In genomic region chr15:40283615-40284306, GRCh38 we compare ENCODE assay signal across 16 cellular contexts. TPM values are rescaled to one million over a fixed set of nuclear protein-coding genes. Genes with fewer than 3 reads are reported as not detected.
A peak's percentile ranks its signal among the peaks of the same experiment; 100 is the strongest.
DNase-seq lines count a peak whose midpoint lies in the region; ATAC-seq, FAIRE-seq and TF ChIP-seq lines count a peak whose summit lies in the region.
"Had no signal": no experiment of that assay in that cellular context is flagged by ENCODE, and none has a peak within 500 bp of the region (broad histone marks: within the 10 kb centered on the region; RNA-seq: fewer than 3 reads in every experiment).

No MANE protein-coding gene starts in this region.

- H3K27me3 Mint-ChIP-seq in activated CD8-positive, alpha-beta T cell treated with anti-CD3 and anti-CD28 coated beads for 36 hours: peaks cover 20% of the 10 kb centered on the region
- peaks cover 36% of the 10 kb centered on the region for H3K27me3 Mint-ChIP-seq in activated CD8-positive, alpha-beta T cell treated with anti-CD3 and anti-CD28 coated beads, Interleukin-2, amount 10 ng/mL, durations not matched to agents 7 days and 5 days (ENCODE audit: low read depth)
- peaks cover 41% of the 10 kb centered on the region for H3K27me3 Mint-ChIP-seq in neural progenitor cell (ENCODE audit: insufficient read depth, low read depth)

- no peak overlapping the region for H2AK5ac ChIP-seq in H1 (ENCODE audit: low read depth, low read length)

- H4K91ac ChIP-seq in H1 (replicated peaks; ENCODE audit: insufficient read length, low read length): no peak overlapping the region

- peak overlapping the region; percentile 49; the same call in 1 of the 2 replicates for H2AFZ ChIP-seq in H1 (ENCODE audit: low read length)
- H2AFZ ChIP-seq in neural progenitor cell (replicated peaks): no peak overlapping the region

- H3K56ac ChIP-seq in H1 (replicated peaks; ENCODE audit: insufficient read length, low read depth, low read length): no peak overlapping the region

- no peaks in the 10 kb centered on the region; the same call in 1 of the 2 replicates for H3K79me1 ChIP-seq in H1 (ENCODE audit: low read depth, low read length)

- 13% methylated on average over 33 of the region's 33 CpGs for WGBS in HUES64
- WGBS in H1 (ENCODE audit: extremely low coverage in 1 of 2, insufficient coverage in 1 of 2, insufficient read length in 1 of 2, insufficient replicate concordance in 2 of 2, low coverage in 1 of 2, low lambda C conversion rate in 2 of 2, missing lambda C conversion rate in 1 of 2), 2 experiments: 14% methylated on average over 31 of the region's 33 CpGs; no CpG with 5 or more reads in 1 of the 2 experiments

- H3K18ac ChIP-seq in H1 (ENCODE audit: extremely low read depth, low read length): no peak overlapping the region; the same call in 1 of the 2 replicates

- H3K23ac ChIP-seq in H1 (ENCODE audit: insufficient read length): no peak overlapping the region

- no peak for ATAC-seq in activated CD8-positive, alpha-beta T cell treated with anti-CD3 and anti-CD28 coated beads for 36 hours
- no peak for ATAC-seq in activated CD8-positive, alpha-beta T cell treated with anti-CD3 and anti-CD28 coated beads, Interleukin-2, amount 10 ng/mL, durations not matched to agents 7 days and 5 days

- H3K9ac ChIP-seq in HUES64 (ENCODE audit: low read depth, low read length) (no peak overlapping the region), H1 (replicated peaks in 1 of 4; ENCODE audit: extremely low read depth in 1 of 4, low read depth in 3 of 4, low read length in 3 of 4) (no peak overlapping the region), neural progenitor cell (no peak overlapping the region)

- peaks cover 22% of the 10 kb centered on the region; the same call in 1 of the 2 replicates for H3K23me2 ChIP-seq in H1 (ENCODE audit: low read depth, low read length)

- H3K4ac ChIP-seq in H1 (replicated peaks; ENCODE audit: insufficient read length, low read depth, low read length): no peak overlapping the region

- intact Hi-C loops in activated CD8-positive, alpha-beta T cell treated with anti-CD3 and anti-CD28 coated beads for 36 hours (cut with micrococcal nuclease): no loop called here

- no peak for FAIRE-seq in H1 (lab: Jason Lieb, UNC)
- FAIRE-seq: HTR-8/SVneo had no signal

- no peak overlapping the region for H3K27ac Mint-ChIP-seq in activated CD8-positive, alpha-beta T cell treated with anti-CD3 and anti-CD28 coated beads for 36 hours
- H3K27ac Mint-ChIP-seq in activated CD8-positive, alpha-beta T cell treated with anti-CD3 and anti-CD28 coated beads, Interleukin-2, amount 10 ng/mL, durations not matched to agents 7 days and 5 days: no peak overlapping the region
- H3K27ac Mint-ChIP-seq in neural progenitor cell: no peak overlapping the region
- H3K27ac Mint-ChIP-seq: activated T-helper 1 cell treated with anti-CD3 and anti-CD28 coated beads, Interleukin-12 subunit alpha, Interleukin-12 subunit beta, Interleukin-2, Interleukin-4 antibody, amounts not matched to agents 30 ng/mL and 10 ng/mL and 1 ng/mL, durations not matched to agents 14 hours and 24 hours and 36 hours; HFFc6 had no signal

- H2BK15ac ChIP-seq in H1 (ENCODE audit: low read length): no peak overlapping the region

- peak overlapping the region; percentile 10 for H3K4me3 Mint-ChIP-seq in activated CD8-positive, alpha-beta T cell treated with anti-CD3 and anti-CD28 coated beads for 36 hours
- no peak overlapping the region for H3K4me3 Mint-ChIP-seq in activated CD8-positive, alpha-beta T cell treated with anti-CD3 and anti-CD28 coated beads, Interleukin-2, amount 10 ng/mL, durations not matched to agents 7 days and 5 days
- peak overlapping the region; percentile 66 for H3K4me3 Mint-ChIP-seq in neural progenitor cell
- H3K4me3 Mint-ChIP-seq: HFFc6 had no signal

- no peaks in the 10 kb centered on the region for H3K4me1 Mint-ChIP-seq in activated CD8-positive, alpha-beta T cell treated with anti-CD3 and anti-CD28 coated beads for 36 hours (ENCODE audit: low read depth)
- peaks cover 7% of the 10 kb centered on the region for H3K4me1 Mint-ChIP-seq in activated CD8-positive, alpha-beta T cell treated with anti-CD3 and anti-CD28 coated beads, Interleukin-2, amount 10 ng/mL, durations not matched to agents 7 days and 5 days (ENCODE audit: low read depth)
- peaks cover 51% of the 10 kb centered on the region for H3K4me1 Mint-ChIP-seq in neural progenitor cell

- H4K20me1 ChIP-seq in H1 (replicated peaks in 1 of 2; ENCODE audit: control insufficient read depth in 1 of 2, insufficient read depth in 2 of 2, low read length in 2 of 2) (no peaks in the 10 kb centered on the region), neural progenitor cell (ENCODE audit: low read depth) (peaks cover 28% of the 10 kb centered on the region)

- TF ChIP-seq EP300 in H1 (IDR thresholded peaks at IDR 0.05; ENCODE audit: borderline replicate concordance in 1 of 2, low read depth in 2 of 2, low read length in 2 of 2): no peak

- TF ChIP-seq POLR2A in H1 (IDR thresholded peaks at IDR 0.05; ENCODE audit: control extremely low read depth in 1 of 2, low read depth in 2 of 2, low read length in 2 of 2): no peak

- no peak for DNase-seq in activated CD8-positive, alpha-beta T cell treated with anti-CD3 and anti-CD28 coated beads for 36 hours
- no peak for DNase-seq in activated CD8-positive, alpha-beta T cell treated with anti-CD3 and anti-CD28 coated beads, Interleukin-2, amount 10 ng/mL, durations not matched to agents 7 days and 5 days
- DNase-seq in H1 (ENCODE audit: low read depth in 1 of 2, low spot score in 2 of 2) (no peak), neural progenitor cell (ENCODE audit: low spot score) (peak; percentile 53), NCI-H510A (lab: John Stamatoyannopoulos, UW) (no peak), iPS-NIHi7 (ENCODE audit: extremely low spot score) (no peak), AML-193 (lab: John Stamatoyannopoulos, UW) (no peak)
- DNase-seq: HFFc6, hippocampal formation, PC-3 had no signal

- CTCF ChIA-PET in activated CD8-positive, alpha-beta T cell treated with anti-CD3 and anti-CD28 coated beads for 36 hours (lab: Charles Lee): interaction anchor here (1.1 to 4.0 kb wide), 8 partner anchors 9 to 244 kb away, joined by 3 to 44 read pairs (median 3); partner anchors contain the start of genes PLCB2 and SRP14
- CTCF ChIA-PET in activated CD8-positive, alpha-beta T cell treated with anti-CD3 and anti-CD28 coated beads, Interleukin-2, amount 10 ng/mL, durations not matched to agents 7 days and 5 days (lab: Charles Lee): interaction anchor here (0.8 to 6.6 kb wide), 8 partner anchors 9 to 54 kb away, joined by 3 to 49 read pairs (median 5); partner anchors contain the start of gene PLCB2
- CTCF ChIA-PET in H1 (lab: Charles Lee; ENCODE audit: partially characterized antibody): interaction anchor here (0.6 to 16.2 kb wide), 11 partner anchors 9 to 559 kb away, joined by 3 to 518 read pairs (median 4); partner anchors contain the start of genes CCDC9B, INAFM2 and PLCB2

- no peak overlapping the region for H4K5ac ChIP-seq in H1 (ENCODE audit: insufficient read length, low read depth, low read length)

- H3K4me1 ChIP-seq in HUES64 (ENCODE audit: insufficient read depth, low read length): peaks cover 40% of the 10 kb centered on the region
- peaks cover 17 to 47% (median 34%) of the 10 kb centered on the region in 4 experiments for H3K4me1 ChIP-seq in H1 (replicated peaks in 1 of 4; ENCODE audit: control insufficient read depth in 3 of 4, insufficient read depth in 4 of 4, low read length in 3 of 4)
- H3K4me1 ChIP-seq in neural progenitor cell: peaks cover 34% of the 10 kb centered on the region

- H4K8ac ChIP-seq in H1 (ENCODE audit: extremely low read depth, insufficient read depth, low read length): no peak overlapping the region

- H3F3A ChIP-seq in neural progenitor cell (ENCODE audit: low read depth): peaks cover 25% of the 10 kb centered on the region

- H3K4me2 ChIP-seq in H1 (ENCODE audit: insufficient read depth in 1 of 2, low read depth in 2 of 2, low read length in 2 of 2) (peak overlapping the region; percentile 78 to 97), neural progenitor cell (peak overlapping the region; percentile 81)

- no peak for TF ChIP-seq RAD21 in H1 (IDR thresholded peaks at IDR 0.05 in 1 of 2, conservative IDR thresholded peaks at IDR 0.05 in 1 of 2; ENCODE audit: low read depth in 2 of 2, low read length in 2 of 2)

- H2BK20ac ChIP-seq in H1 (ENCODE audit: low read length): peak overlapping the region; percentile 48; the same call in 1 of the 2 replicates

- peaks cover 72% of the 10 kb centered on the region for H3K27me3 ChIP-seq in HUES64 (ENCODE audit: insufficient read depth, low read length)
- H3K27me3 ChIP-seq in H1 (replicated peaks in 1 of 4; ENCODE audit: control insufficient read depth in 3 of 4, extremely low read depth in 1 of 4, insufficient read depth in 3 of 4, low read length in 3 of 4): peaks cover 40 to 67% (median 54%) of the 10 kb centered on the region in 4 experiments
- H3K27me3 ChIP-seq in neural progenitor cell: peaks cover 100% of the 10 kb centered on the region

- no peaks in the 10 kb centered on the region for H3K9me3 ChIP-seq in HUES64 (ENCODE audit: insufficient read depth, low read depth, low read length)
- H3K9me3 ChIP-seq in H1 (ENCODE audit: insufficient read depth in 2 of 2, low read depth in 1 of 2, low read length in 1 of 2): no peaks in the 10 kb centered on the region
- no peaks in the 10 kb centered on the region for H3K9me3 ChIP-seq in neural progenitor cell (ENCODE audit: low read depth)
- H3K9me3 ChIP-seq: thyroid gland had no signal

- peak overlapping the region; percentile 90; the same call in 1 of the 2 replicates for H2BK12ac ChIP-seq in H1 (ENCODE audit: low read depth, low read length)

- TF ChIP-seq CTCF in activated CD8-positive, alpha-beta T cell treated with anti-CD3 and anti-CD28 coated beads for 36 hours (IDR thresholded peaks at IDR 0.05): no peak
- TF ChIP-seq CTCF in H1 (IDR thresholded peaks at IDR 0.05; ENCODE audit: control extremely low read depth in 1 of 3, insufficient read depth in 1 of 3, low read depth in 1 of 3, low read length in 3 of 3) (no peak), neural progenitor cell (IDR thresholded peaks at IDR 0.05) (no peak)

- H3K79me2 ChIP-seq in H1 (ENCODE audit: control insufficient read depth in 1 of 2, insufficient read depth in 2 of 2, low read length in 2 of 2): no peaks in the 10 kb centered on the region
- H3K79me2 ChIP-seq in neural progenitor cell (ENCODE audit: low read depth): no peaks in the 10 kb centered on the region

- H3K9me3 Mint-ChIP-seq in activated CD8-positive, alpha-beta T cell treated with anti-CD3 and anti-CD28 coated beads for 36 hours: no peaks in the 10 kb centered on the region
- no peaks in the 10 kb centered on the region for H3K9me3 Mint-ChIP-seq in activated CD8-positive, alpha-beta T cell treated with anti-CD3 and anti-CD28 coated beads, Interleukin-2, amount 10 ng/mL, durations not matched to agents 7 days and 5 days (ENCODE audit: insufficient read depth)
- H3K9me3 Mint-ChIP-seq in neural progenitor cell: no peaks in the 10 kb centered on the region
- H3K9me3 Mint-ChIP-seq: activated T-helper 1 cell treated with anti-CD3 and anti-CD28 coated beads, Interleukin-12 subunit alpha, Interleukin-12 subunit beta, Interleukin-2, Interleukin-4 antibody, amounts not matched to agents 30 ng/mL and 10 ng/mL and 1 ng/mL, durations not matched to agents 14 hours and 24 hours and 36 hours; HFFc6 had no signal

- POLR2A ChIA-PET in activated CD8-positive, alpha-beta T cell treated with anti-CD3 and anti-CD28 coated beads for 36 hours (lab: Charles Lee): interaction anchor here (0.6 to 1.9 kb wide), 3 partner anchors 8 to 26 kb away, joined by 3 to 5 read pairs (median 4); no protein-coding TSS in a partner anchor
- POLR2A ChIA-PET in activated CD8-positive, alpha-beta T cell treated with anti-CD3 and anti-CD28 coated beads, Interleukin-2, amount 10 ng/mL, durations not matched to agents 7 days and 5 days (lab: Charles Lee): interaction anchor here (1.7 kb wide), 1 partner anchor 24 kb away, joined by 7 read pairs; the partner anchor contains the start of gene PLCB2
- POLR2A ChIA-PET in H1 (lab: Charles Lee; ENCODE audit: partially characterized antibody): interaction anchor here (0.9 to 3.5 kb wide), 8 partner anchors 10 to 41 kb away, joined by 3 to 16 read pairs (median 4); partner anchors contain the start of gene PLCB2

- H3K4me3 ChIP-seq in HUES64 (ENCODE audit: low read length) (peak overlapping the region; percentile 45), H1 (ENCODE audit: extremely low read depth in 1 of 4, insufficient read depth in 2 of 4, low read depth in 3 of 4, low read length in 4 of 4) (peak overlapping the region; percentile 15 to 61 (median 19); a peak in 6 of 8 replicates), neural progenitor cell (no peak overlapping the region)

- no peaks in the 10 kb centered on the region for H3K36me3 Mint-ChIP-seq in activated CD8-positive, alpha-beta T cell treated with anti-CD3 and anti-CD28 coated beads for 36 hours (ENCODE audit: low read depth)
- peaks cover 2% of the 10 kb centered on the region for H3K36me3 Mint-ChIP-seq in activated CD8-positive, alpha-beta T cell treated with anti-CD3 and anti-CD28 coated beads, Interleukin-2, amount 10 ng/mL, durations not matched to agents 7 days and 5 days (ENCODE audit: low read depth)
- no peaks in the 10 kb centered on the region for H3K36me3 Mint-ChIP-seq in neural progenitor cell

- H3K14ac ChIP-seq in H1 (ENCODE audit: insufficient read length): no peak overlapping the region

- no peak overlapping the region for H2BK120ac ChIP-seq in H1 (replicated peaks; ENCODE audit: low read depth, low read length)

- H3K27ac ChIP-seq in HUES64 (ENCODE audit: low read depth, low read length): no peak overlapping the region
- H3K27ac ChIP-seq in H1 (ENCODE audit: low read depth, low read length): no peak overlapping the region
- H3K27ac ChIP-seq in neural progenitor cell: no peak overlapping the region
- H3K27ac ChIP-seq: thyroid gland had no signal

- no peak overlapping the region for H2BK5ac ChIP-seq in H1 (ENCODE audit: low read depth, low read length)

- H3K36me3 ChIP-seq in HUES64 (ENCODE audit: insufficient read depth, low read length): no peaks in the 10 kb centered on the region
- peaks cover 0 to 15% (median 0%) of the 10 kb centered on the region in 4 experiments; a peak in 1 of 8 replicates for H3K36me3 ChIP-seq in H1 (ENCODE audit: control insufficient read depth in 2 of 4, insufficient read depth in 4 of 4, low read length in 3 of 4)
- H3K36me3 ChIP-seq in neural progenitor cell: no peaks in the 10 kb centered on the region
- H3K36me3 ChIP-seq: thyroid gland had no signal

RNA-seq across cellular contexts. Expression of gene ANKRD63, which starts 0.9 kb away (rescaled TPM):
- total RNA-seq in activated CD8-positive, alpha-beta T cell treated with anti-CD3 and anti-CD28 coated beads for 36 hours: not detected
- under 1 TPM in 1 of 2 experiments, not detected in 1; 0.37 TPM for total RNA-seq in activated CD8-positive, alpha-beta T cell treated with anti-CD3 and anti-CD28 coated beads, Interleukin-2, amount 10 ng/mL, durations not matched to agents 7 days and 5 days
- polyA plus RNA-seq in HUES64 (2013, experiment 1 of 2): not detected
- not detected for polyA plus RNA-seq in HUES64 (2013, experiment 2 of 2)
- total RNA-seq in H1 (2021; fragmentation: NEBNext Ultra II Directional; extraction: Animal tissue kit (Norgen Biotek cat#: 25700)): 0.26 TPM in 1 of 2 replicates, not detected in the other
- polyA plus RNA-seq in H1 (2011; rRNA removed): 0.16 and 0.18 TPM in 2 replicates
- polyA plus RNA-seq in H1 (2011; cell fraction: cytosol; rRNA removed): 0.22 TPM
- polyA plus RNA-seq in H1 (2011; cell fraction: nucleus; rRNA removed): 0.94 TPM
- 0.16 to 0.21 TPM in 2 of 4 replicates, not detected in the others for polyA plus RNA-seq in H1 (2012, experiment 1 of 2)
- not detected for polyA plus RNA-seq in H1 (2012, experiment 2 of 2)
- polyA plus RNA-seq in H1 (2013, experiment 1 of 2): not detected
- 0.04 TPM for polyA plus RNA-seq in H1 (2013, experiment 2 of 2)
- polyA minus RNA-seq in H1 (2011; rRNA and poly(A)+ RNA removed): not detected in 2 replicates
- not detected for polyA minus RNA-seq in H1 (2011; cell fraction: cytosol; rRNA and poly(A)+ RNA removed)
- 2.1 TPM for polyA minus RNA-seq in H1 (2011; cell fraction: nucleus; rRNA and poly(A)+ RNA removed)
- not detected in 2 replicates for total RNA-seq in neural progenitor cell (ENCODE audit: low replicate concordance)
- total RNA-seq: activated T-helper 1 cell treated with anti-CD3 and anti-CD28 coated beads, Interleukin-12 subunit alpha, Interleukin-12 subunit beta, Interleukin-2, Interleukin-4 antibody, amounts not matched to agents 30 ng/mL and 10 ng/mL and 1 ng/mL, durations not matched to agents 14 hours and 24 hours and 36 hours; HFFc6; mesenteric fat pad; posterior vena cava had no signal

RNA-seq across cellular contexts. Expression of gene PLCB2, which starts 24.0 kb away (rescaled TPM):
- total RNA-seq in activated CD8-positive, alpha-beta T cell treated with anti-CD3 and anti-CD28 coated beads for 36 hours: 10 to 100 TPM; 44.6 to 58.8 TPM
- total RNA-seq in activated CD8-positive, alpha-beta T cell treated with anti-CD3 and anti-CD28 coated beads, Interleukin-2, amount 10 ng/mL, durations not matched to agents 7 days and 5 days: 100 to 1,000 TPM; 133 to 160 TPM
- 7.3 TPM for polyA plus RNA-seq in HUES64 (2013, experiment 1 of 2)
- polyA plus RNA-seq in HUES64 (2013, experiment 2 of 2): 11.2 TPM
- 8.4 and 9.4 TPM in 2 replicates for total RNA-seq in H1 (2021; fragmentation: NEBNext Ultra II Directional; extraction: Animal tissue kit (Norgen Biotek cat#: 25700))
- polyA plus RNA-seq in H1 (2011; rRNA removed): 7.2 and 11.3 TPM in 2 replicates
- polyA plus RNA-seq in H1 (2011; cell fraction: cytosol; rRNA removed): 10.7 TPM
- polyA plus RNA-seq in H1 (2011; cell fraction: nucleus; rRNA removed): 30.4 TPM
- 4.1 to 10.7 TPM (median 7.5 TPM) in 4 replicates for polyA plus RNA-seq in H1 (2012, experiment 1 of 2)
- polyA plus RNA-seq in H1 (2012, experiment 2 of 2): 4.1 TPM
- 7.0 TPM for polyA plus RNA-seq in H1 (2013, experiment 1 of 2)
- 7.6 TPM for polyA plus RNA-seq in H1 (2013, experiment 2 of 2)
- polyA minus RNA-seq in H1 (2011; rRNA and poly(A)+ RNA removed): 6.1 and 6.2 TPM in 2 replicates
- 3.7 TPM for polyA minus RNA-seq in H1 (2011; cell fraction: cytosol; rRNA and poly(A)+ RNA removed)
- 20.0 TPM for polyA minus RNA-seq in H1 (2011; cell fraction: nucleus; rRNA and poly(A)+ RNA removed)
- total RNA-seq in neural progenitor cell (ENCODE audit: low replicate concordance): 0.56 and 2.1 TPM in 2 replicates

RNA-seq across cellular contexts. Expression of gene INAFM2, which starts 39.7 kb away (rescaled TPM):
- 10 to 100 TPM; 15.0 to 16.9 TPM for total RNA-seq in activated CD8-positive, alpha-beta T cell treated with anti-CD3 and anti-CD28 coated beads for 36 hours
- total RNA-seq in activated CD8-positive, alpha-beta T cell treated with anti-CD3 and anti-CD28 coated beads, Interleukin-2, amount 10 ng/mL, durations not matched to agents 7 days and 5 days: 1 to 10 TPM; 8.7 to 9.4 TPM
- polyA plus RNA-seq in HUES64 (2013, experiment 1 of 2): 18.2 TPM
- polyA plus RNA-seq in HUES64 (2013, experiment 2 of 2): 20.2 TPM
- total RNA-seq in H1 (2021; fragmentation: NEBNext Ultra II Directional; extraction: Animal tissue kit (Norgen Biotek cat#: 25700)): 35.1 and 38.2 TPM in 2 replicates
- polyA plus RNA-seq in H1 (2011; rRNA removed): 9.6 and 15.3 TPM in 2 replicates
- polyA plus RNA-seq in H1 (2011; cell fraction: cytosol; rRNA removed): 11.9 TPM
- 9.2 TPM for polyA plus RNA-seq in H1 (2011; cell fraction: nucleus; rRNA removed)
- polyA plus RNA-seq in H1 (2012, experiment 1 of 2): 16.0 to 31.4 TPM (median 18.6 TPM) in 4 replicates
- 19.4 TPM for polyA plus RNA-seq in H1 (2012, experiment 2 of 2)
- polyA plus RNA-seq in H1 (2013, experiment 1 of 2): 39.7 TPM
- 42.5 TPM for polyA plus RNA-seq in H1 (2013, experiment 2 of 2)
- 8.6 and 10.5 TPM in 2 replicates for polyA minus RNA-seq in H1 (2011; rRNA and poly(A)+ RNA removed)
- 10.1 TPM for polyA minus RNA-seq in H1 (2011; cell fraction: cytosol; rRNA and poly(A)+ RNA removed)
- polyA minus RNA-seq in H1 (2011; cell fraction: nucleus; rRNA and poly(A)+ RNA removed): 14.0 TPM
- 11.5 and 18.2 TPM in 2 replicates for total RNA-seq in neural progenitor cell (ENCODE audit: low replicate concordance)

RNA-seq across cellular contexts. Expression of gene PAK6, which starts 44.9 kb away (rescaled TPM):
- under 1 TPM; 0.67 to 0.83 TPM for total RNA-seq in activated CD8-positive, alpha-beta T cell treated with anti-CD3 and anti-CD28 coated beads for 36 hours
- 1 to 10 TPM; 1.2 to 1.4 TPM for total RNA-seq in activated CD8-positive, alpha-beta T cell treated with anti-CD3 and anti-CD28 coated beads, Interleukin-2, amount 10 ng/mL, durations not matched to agents 7 days and 5 days
- polyA plus RNA-seq in HUES64 (2013, experiment 1 of 2): 2.1 TPM
- 5.2 TPM for polyA plus RNA-seq in HUES64 (2013, experiment 2 of 2)
- 9.0 and 9.4 TPM in 2 replicates for total RNA-seq in H1 (2021; fragmentation: NEBNext Ultra II Directional; extraction: Animal tissue kit (Norgen Biotek cat#: 25700))
- polyA plus RNA-seq in H1 (2011; rRNA removed): 6.9 and 12.5 TPM in 2 replicates
- polyA plus RNA-seq in H1 (2011; cell fraction: cytosol; rRNA removed): 7.0 TPM
- 12.6 TPM for polyA plus RNA-seq in H1 (2011; cell fraction: nucleus; rRNA removed)
- 5.8 to 9.4 TPM (median 8.1 TPM) in 4 replicates for polyA plus RNA-seq in H1 (2012, experiment 1 of 2)
- 7.9 TPM for polyA plus RNA-seq in H1 (2012, experiment 2 of 2)
- polyA plus RNA-seq in H1 (2013, experiment 1 of 2): 6.6 TPM
- polyA plus RNA-seq in H1 (2013, experiment 2 of 2): 5.3 TPM
- polyA minus RNA-seq in H1 (2011; rRNA and poly(A)+ RNA removed): 4.6 and 6.3 TPM in 2 replicates
- 8.0 TPM for polyA minus RNA-seq in H1 (2011; cell fraction: cytosol; rRNA and poly(A)+ RNA removed)
- polyA minus RNA-seq in H1 (2011; cell fraction: nucleus; rRNA and poly(A)+ RNA removed): 13.7 TPM
- total RNA-seq in neural progenitor cell (ENCODE audit: low replicate concordance): 0.90 TPM in 1 of 2 replicates, not detected in the other
- total RNA-seq: HFFc6 had no signal

RNA-seq across cellular contexts. Expression of gene CCDC9B, which starts 57.0 kb away (rescaled TPM):
- total RNA-seq in activated CD8-positive, alpha-beta T cell treated with anti-CD3 and anti-CD28 coated beads for 36 hours: 1 to 10 TPM; 1.4 to 2.3 TPM
- under 1 TPM; 0.76 to 0.84 TPM for total RNA-seq in activated CD8-positive, alpha-beta T cell treated with anti-CD3 and anti-CD28 coated beads, Interleukin-2, amount 10 ng/mL, durations not matched to agents 7 days and 5 days
- polyA plus RNA-seq in HUES64 (2013, experiment 1 of 2): 0.80 TPM
- polyA plus RNA-seq in HUES64 (2013, experiment 2 of 2): 0.13 TPM
- 0.33 and 0.78 TPM in 2 replicates for total RNA-seq in H1 (2021; fragmentation: NEBNext Ultra II Directional; extraction: Animal tissue kit (Norgen Biotek cat#: 25700))
- 0.45 and 0.63 TPM in 2 replicates for polyA plus RNA-seq in H1 (2011; rRNA removed)
- 0.10 TPM for polyA plus RNA-seq in H1 (2011; cell fraction: cytosol; rRNA removed)
- polyA plus RNA-seq in H1 (2011; cell fraction: nucleus; rRNA removed): 0.73 TPM
- 0.62 to 1.1 TPM (median 0.85 TPM) in 4 replicates for polyA plus RNA-seq in H1 (2012, experiment 1 of 2)
- 0.25 TPM for polyA plus RNA-seq in H1 (2012, experiment 2 of 2)
- polyA plus RNA-seq in H1 (2013, experiment 1 of 2): 0.71 TPM
- polyA plus RNA-seq in H1 (2013, experiment 2 of 2): 0.50 TPM
- polyA minus RNA-seq in H1 (2011; rRNA and poly(A)+ RNA removed): 0.22 and 0.50 TPM in 2 replicates
- polyA minus RNA-seq in H1 (2011; cell fraction: cytosol; rRNA and poly(A)+ RNA removed): 0.66 TPM
- polyA minus RNA-seq in H1 (2011; cell fraction: nucleus; rRNA and poly(A)+ RNA removed): 1.8 TPM
- 0.25 TPM in 1 of 2 replicates, not detected in the other for total RNA-seq in neural progenitor cell (ENCODE audit: low replicate concordance)
